8 cellular contexts compared by ENCODE assay signal in genomic region chr14:63642656-63643382, GRCh38. TPM values are rescaled to one million over a fixed set of nuclear protein-coding genes. Genes with fewer than 3 reads are reported as not detected.
DNase-seq lines count a peak whose midpoint lies in the region; ATAC-seq, FAIRE-seq and TF ChIP-seq lines count a peak whose summit lies in the region.

No MANE protein-coding gene starts in this region.

- H2BK120ac ChIP-seq in mesenchymal stem cell (ENCODE audit: low read depth, low read length) = no peak overlapping the region

- no peak overlapping the region for H3K4ac ChIP-seq in mesenchymal stem cell (ENCODE audit: low read depth in 1 of 2, low read length in 2 of 2)

- POLR2A ChIA-PET in K562 (lab: Yijun Ruan, JAX) = interaction anchor here (0.6 to 1.7 kb wide), 7 partner anchors 9 to 150 kb away, joined by 3 to 7 read pairs (median 4); no protein-coding TSS in a partner anchor

- no peak overlapping the region for H2BK15ac ChIP-seq in mesenchymal stem cell (ENCODE audit: low read depth, poor library complexity, severe bottlenecking)

- DNase-seq in right atrium auricular region (ENCODE audit: low spot score) = no peak
- no peak for DNase-seq in left cardiac atrium
- DNase-seq in K562 (ENCODE audit: extremely low read depth in 1 of 4, low spot score in 3 of 4) = peak in 1 of 4 experiments; percentile 20
- DNase-seq in mesenchymal stem cell = no peak
- DNase-seq in central memory CD4-positive, alpha-beta T cell = no peak

- no peak overlapping the region for H2AK5ac ChIP-seq in mesenchymal stem cell (ENCODE audit: low read length, severe bottlenecking)

- H3K18ac ChIP-seq in mesenchymal stem cell (ENCODE audit: low read depth in 1 of 2, low read length in 2 of 2) = no peak overlapping the region

- TF ChIP-seq CTCF in right atrium auricular region (IDR thresholded peaks at IDR 0.05) (no peak), K562 (IDR thresholded peaks at IDR 0.05 in 2 of 3, conservative IDR thresholded peaks at IDR 0.05 in 1 of 3; ENCODE audit: insufficient read depth in 2 of 3, low read depth in 1 of 3, low read length in 3 of 3) (no peak)

- BruUV-seq in K562 (replicated peaks; lab: Mats Ljungman, UMichigan) = no TSS peak

- H3K9ac ChIP-seq in K562 (ENCODE audit: insufficient read depth in 1 of 2, low read depth in 2 of 2, low read length in 2 of 2) (peak overlapping the region in 1 of 2 experiments; percentile 93; a peak in 3 of 4 replicates), mesenchymal stem cell (ENCODE audit: low read length) (peak overlapping the region; percentile 96)

- H3K4me2 ChIP-seq in K562 (ENCODE audit: insufficient read depth, low read length) = peak overlapping the region; percentile 87
- peak overlapping the region; percentile 7 for H3K4me2 ChIP-seq in mesenchymal stem cell (ENCODE audit: low read length, poor library complexity, severe bottlenecking)

- H3K4me1 ChIP-seq in right atrium auricular region (peaks cover 0 to 12% of the 10 kb centered on the region in 2 donors), K562 (replicated peaks in 1 of 2; ENCODE audit: control insufficient read depth in 2 of 2, insufficient read depth in 2 of 2, low read length in 2 of 2) (peaks cover 0 to 7% of the 10 kb centered on the region in 2 experiments; a peak in 4 of 5 replicates), mesenchymal stem cell (ENCODE audit: control insufficient read depth, insufficient read depth, low read depth, low read length) (peaks cover 2% of the 10 kb centered on the region)

- H3K79me1 ChIP-seq in mesenchymal stem cell (replicated peaks; ENCODE audit: low read length, poor library complexity, severe bottlenecking) = peaks cover 9% of the 10 kb centered on the region

- no peaks in the 10 kb centered on the region for H3K9me3 ChIP-seq in right atrium auricular region
- no peaks in the 10 kb centered on the region for H3K9me3 ChIP-seq in K562 (replicated peaks; ENCODE audit: control insufficient read depth, insufficient read depth, low read depth, low read length)
- H3K9me3 ChIP-seq in mesenchymal stem cell (ENCODE audit: control insufficient read depth, low read length) = no peaks in the 10 kb centered on the region

- in situ Hi-C loops in K562 (cut with MboI) = no loop called here

- WGBS in K562 (ENCODE audit: insufficient coverage, low coverage, missing lambda C conversion rate) = 11% methylated on average over 8 of the region's 8 CpGs
- WGBS in mesenchymal stem cell = 89% methylated on average over 1 of the region's 8 CpGs

- H3K27me3 ChIP-seq in right atrium auricular region (no peaks in the 10 kb centered on the region), K562 (ENCODE audit: control insufficient read depth in 2 of 2, insufficient read depth in 2 of 2, low read length in 2 of 2) (no peaks in the 10 kb centered on the region), mesenchymal stem cell (ENCODE audit: control insufficient read depth in 1 of 2, insufficient read depth in 1 of 2, low read length in 2 of 2) (no peaks in the 10 kb centered on the region)

- CTCF ChIA-PET in K562 (lab: Yijun Ruan, JAX; ENCODE audit: low intra/inter-chr PET ratio) = no interaction called here

- TF ChIP-seq RAD21 in K562 (CRISPR knock-in tag; conservative IDR thresholded peaks at IDR 0.05 in 1 of 2, IDR thresholded peaks at IDR 0.05 in 1 of 2) = no peak

- FAIRE-seq in K562 (lab: Jason Lieb, UNC) = peak; percentile 54

- H3K4me3 ChIP-seq in right atrium auricular region (peak overlapping the region; percentile 57 to 70), K562 (peak overlapping the region; percentile 56), mesenchymal stem cell (ENCODE audit: insufficient read depth in 1 of 2, low read depth in 1 of 2, low read length in 2 of 2) (peak overlapping the region in 1 of 2 experiments; percentile 82)

- TF ChIP-seq POLR2A in K562 (conservative IDR thresholded peaks at IDR 0.05) = no peak

- H3K27ac ChIP-seq in right atrium auricular region (peak overlapping the region; percentile 84 to 99), K562 (ENCODE audit: extremely low read depth, low read depth, low read length) (peak overlapping the region; percentile 92), mesenchymal stem cell (ENCODE audit: low read length, poor library complexity, severe bottlenecking) (no peak overlapping the region)

- no peaks in the 10 kb centered on the region for H4K20me1 ChIP-seq in K562 (replicated peaks; ENCODE audit: control insufficient read depth, insufficient read depth, low read length)

- intact Hi-C loops in left cardiac atrium (cut with DNase I) (loop anchor here (5.0 to 10.0 kb wide), 2 partner anchors 82 to 101 kb away; partner anchors contain the start of genes PPP2R5E (in 1 of the 2) and SGPP1 (in 1 of the 2)), K562 (cut with micrococcal nuclease) (loop anchor here (2.0 kb wide), 1 partner anchor 84 kb away; no protein-coding TSS in a partner anchor)

- H3K23ac ChIP-seq in mesenchymal stem cell (ENCODE audit: low read length in 2 of 2) = no peak overlapping the region

- ATAC-seq in left cardiac atrium = no peak
- no peak for ATAC-seq in K562
- ATAC-seq in GM21423 (IDR thresholded peaks at IDR 0.05; ENCODE audit: unreplicated experiment) = no peak
- ATAC-seq in HG02642 (IDR thresholded peaks at IDR 0.05; ENCODE audit: poor library complexity, unreplicated experiment) = no peak
- no peak for ATAC-seq in GM18511 (IDR thresholded peaks at IDR 0.05; ENCODE audit: unreplicated experiment)

- H3K36me3 ChIP-seq in right atrium auricular region (no peaks in the 10 kb centered on the region), K562 (ENCODE audit: control insufficient read depth, insufficient read depth, low read length) (peaks cover 9% of the 10 kb centered on the region), mesenchymal stem cell (ENCODE audit: control insufficient read depth in 1 of 2, insufficient read depth in 2 of 2, low read depth in 1 of 2, low read length in 2 of 2) (no peaks in the 10 kb centered on the region)

- H2BK12ac ChIP-seq in mesenchymal stem cell (ENCODE audit: low read length in 2 of 2) = no peak overlapping the region

- no peak overlapping the region for H4K91ac ChIP-seq in mesenchymal stem cell (ENCODE audit: low read length)

- peaks cover 44% of the 10 kb centered on the region for H3K79me2 ChIP-seq in K562 (ENCODE audit: control insufficient read depth, insufficient read depth, low read length)

- TF ChIP-seq EP300 in K562 (IDR thresholded peaks at IDR 0.05; ENCODE audit: low read length) = no peak

- no peaks in the 10 kb centered on the region for H3K9me1 ChIP-seq in K562 (ENCODE audit: control insufficient read depth, insufficient read depth, low read length)

- H3K14ac ChIP-seq in mesenchymal stem cell (ENCODE audit: low read length in 2 of 2) = no peak overlapping the region

- H2AFZ ChIP-seq in K562 (ENCODE audit: low read depth, low read length) = peak overlapping the region; percentile 92
- H2AFZ ChIP-seq in mesenchymal stem cell (ENCODE audit: low read depth, low read length) = no peak overlapping the region

- H2BK5ac ChIP-seq in mesenchymal stem cell (ENCODE audit: low read depth, low read length, poor library complexity, severe bottlenecking) = no peak overlapping the region

- H4K8ac ChIP-seq in mesenchymal stem cell (ENCODE audit: low read length) = no peak overlapping the region

TF ChIP-seq in K562, 482 proteins besides CTCF, POLR2A, EP300 and RAD21 (continues in another document):
- TF ChIP-seq KLF13 (tag; IDR thresholded peaks at IDR 0.05; ENCODE audit: borderline replicate concordance, low read depth) (no peak), ZBTB43 (CRISPR knock-in tag; IDR thresholded peaks at IDR 0.05) (no peak), ZNF785 (CRISPR knock-in tag; IDR thresholded peaks at IDR 0.05) (no peak), POLR2AphosphoS2 (IDR thresholded peaks at IDR 0.05; ENCODE audit: low read length) (no peak), HMG20A (CRISPR knock-in tag; conservative IDR thresholded peaks at IDR 0.05) (no peak)

RNA-seq across cellular contexts. Expression of gene WDR89, which starts 1.1 kb away (rescaled TPM):
- total RNA-seq in right atrium auricular region (1 to 10 TPM; 3.4 to 4.2 TPM), left cardiac atrium (1 to 10 TPM; 5.5 to 8.6 TPM), K562 (2014; rRNA removed) (11.3 and 11.7 TPM in 2 replicates), K562 (2014; rRNA removed; fragmentation: Illumina TruSeq; extraction: Trizol) (25.6 and 27.7 TPM in 2 replicates), K562 (2015; rRNA removed; fragmentation: Illumina TruSeq; extraction: Trizol) (16.0 and 18.0 TPM in 2 replicates), K562 (2021) (15.7 and 19.0 TPM in 2 replicates)
- total RNA-seq in K562 (2011; cell fraction: chromatin; rRNA removed; ENCODE audit: low replicate concordance) = 4.0 and 23.3 TPM in 2 replicates
- 3.0 and 4.3 TPM in 2 replicates for total RNA-seq in K562 (2011; cell fraction: nucleolus; rRNA removed)
- 7.2 and 7.7 TPM in 2 replicates for total RNA-seq in K562 (2011; cell fraction: nucleoplasm; rRNA removed)
- polyA plus RNA-seq in K562 (2011; rRNA removed) (13.7 and 20.1 TPM in 2 replicates), K562 (2014; fragmentation: Illumina TruSeq; extraction: Trizol) (13.2 and 14.9 TPM in 2 replicates), K562 (2014; fragmentation: Nextera tagmentation; extraction: Ambion mirVana) (10 to 100 TPM; 16.2 to 23.8 TPM), K562 (2014; rRNA removed) (9.3 and 9.9 TPM in 2 replicates)
- 2.0 and 6.1 TPM in 2 replicates for polyA plus RNA-seq in K562 (2011; cell fraction: cytosol; rRNA removed)
- 2.8 and 5.5 TPM in 2 replicates for polyA plus RNA-seq in K562 (2011; cell fraction: nucleus; rRNA removed)
- polyA plus RNA-seq in K562 (2012) = 8.0 and 14.1 TPM in 2 replicates
- 39.8 and 48.7 TPM in 2 replicates for polyA minus RNA-seq in K562 (2011; rRNA and poly(A)+ RNA removed)
- 7.3 and 8.8 TPM in 2 replicates for polyA minus RNA-seq in K562 (2011; cell fraction: cytosol; rRNA and poly(A)+ RNA removed)
- polyA minus RNA-seq in K562 (2011; cell fraction: nucleus; rRNA and poly(A)+ RNA removed) = 3.1 and 7.4 TPM in 2 replicates
- 5.1 TPM for polyA plus RNA-seq in mesenchymal stem cell (2013, experiment 1 of 2)
- 5.3 TPM for polyA plus RNA-seq in mesenchymal stem cell (2013, experiment 2 of 2)
